Comparison of ENCODE assay signal across 8 cellular contexts in genomic region chr10:27742926-27743735, GRCh38. TPM values are rescaled to one million over a fixed set of nuclear protein-coding genes. Genes with fewer than 3 reads are reported as not detected.
DNase-seq lines count a peak whose midpoint lies in the region; ATAC-seq and TF ChIP-seq lines count a peak whose summit lies in the region.

No MANE protein-coding gene starts in this region.

- peaks cover 50 to 66% of the 10 kb centered on the region in 2 donors for H3K27me3 Mint-ChIP-seq in stimulated activated naive B cell treated with anti-CD40 and anti-IgM and Interleukin-4, amounts not matched to agents 10 μg/mL and 1 μg/mL and 100 μg/mL, for 72 hours

- peak; percentile 9 to 38 (median 25) for ATAC-seq in right lobe of liver
- peak in 1 of 2 donors; percentile 8 for ATAC-seq in stimulated activated naive B cell treated with anti-CD40 and anti-IgM and Interleukin-4, amounts not matched to agents 10 μg/mL and 1 μg/mL and 100 μg/mL, for 72 hours (replicated peaks)

- H3K4me3 ChIP-seq in choroid plexus epithelial cell (ENCODE audit: low read depth, low read length) (peak overlapping the region; percentile 56), right lobe of liver (peak overlapping the region; percentile 42 to 63 (median 50))

- POLR2A ChIA-PET in HEK293T (lab: Yijun Ruan, JAX): no interaction called here

- CTCF ChIA-PET in HEK293T (lab: Yijun Ruan, JAX): no interaction called here

- 2% methylated on average over 9 of the region's 67 CpGs for WGBS in right lobe of liver (ENCODE audit: insufficient coverage, low coverage, low lambda C conversion rate, missing lambda C conversion rate)

- TF ChIP-seq CTCF in choroid plexus epithelial cell (conservative IDR thresholded peaks at IDR 0.05; ENCODE audit: low read depth, low read length) (no peak), right lobe of liver (IDR thresholded peaks at IDR 0.05) (no peak)

- no peaks in the 10 kb centered on the region for H3K36me3 ChIP-seq in right lobe of liver

- H3K4me1 Mint-ChIP-seq in stimulated activated naive B cell treated with anti-CD40 and anti-IgM and Interleukin-4, amounts not matched to agents 10 μg/mL and 1 μg/mL and 100 μg/mL, for 72 hours: peaks cover 19 to 51% of the 10 kb centered on the region in 2 donors

- peaks cover 0 to 4% of the 10 kb centered on the region in 2 donors for H3K36me3 Mint-ChIP-seq in stimulated activated naive B cell treated with anti-CD40 and anti-IgM and Interleukin-4, amounts not matched to agents 10 μg/mL and 1 μg/mL and 100 μg/mL, for 72 hours

- H3K9me3 Mint-ChIP-seq in stimulated activated naive B cell treated with anti-CD40 and anti-IgM and Interleukin-4, amounts not matched to agents 10 μg/mL and 1 μg/mL and 100 μg/mL, for 72 hours: no peaks in the 10 kb centered on the region

- H3K9me3 ChIP-seq in right lobe of liver: no peaks in the 10 kb centered on the region

- peak; percentile 50 for DNase-seq in GM03348 (ENCODE audit: low spot score)
- DNase-seq in T-helper 1 cell: peak in 3 of 5 donors; percentile 15 to 46 (median 17)
- DNase-seq in choroid plexus epithelial cell (ENCODE audit: low read depth): no peak
- peak; percentile 29 to 65 (median 54) for DNase-seq in right lobe of liver
- DNase-seq in stimulated activated naive B cell treated with anti-CD40 and anti-IgM and Interleukin-4, amounts not matched to agents 10 μg/mL and 1 μg/mL and 100 μg/mL, for 72 hours: no peak
- DNase-seq in NK-92 treated with Interleukin-12 subunit alpha and Interleukin-12 subunit beta, amount 100 ng/mL, for 24 hours (lab: John Stamatoyannopoulos, UW): no peak
- no peak for DNase-seq in NCI-H1694 (lab: John Stamatoyannopoulos, UW)
- DNase-seq in HEK293T (ENCODE audit: extremely low spot score): no peak

- intact Hi-C loops in right lobe of liver (cut with DNase I): no loop called here

- H3K27me3 ChIP-seq in right lobe of liver: peaks cover 9 to 20% of the 10 kb centered on the region in 2 donors

- H3K4me1 ChIP-seq in right lobe of liver: peaks cover 0 to 32% (median 6%) of the 10 kb centered on the region in 4 donors

- H3K27ac Mint-ChIP-seq in stimulated activated naive B cell treated with anti-CD40 and anti-IgM and Interleukin-4, amounts not matched to agents 10 μg/mL and 1 μg/mL and 100 μg/mL, for 72 hours: peak overlapping the region; percentile 84

- H3K4me3 Mint-ChIP-seq in stimulated activated naive B cell treated with anti-CD40 and anti-IgM and Interleukin-4, amounts not matched to agents 10 μg/mL and 1 μg/mL and 100 μg/mL, for 72 hours: peak overlapping the region; percentile 78 to 81

- peak overlapping the region; percentile 66 to 97 (median 86) for H3K27ac ChIP-seq in right lobe of liver

- no peak for TF ChIP-seq POLR2A in right lobe of liver (IDR thresholded peaks at IDR 0.05)

TF ChIP-seq in HEK293T, 16 proteins besides CTCF, POLR2A, EP300 and RAD21:
- TF ChIP-seq TARDBP (IDR thresholded peaks at IDR 0.05) (no peak), NFRKB (IDR thresholded peaks at IDR 0.05) (no peak), ZNF384 (IDR thresholded peaks at IDR 0.05) (no peak), SUZ12 (IDR thresholded peaks at IDR 0.05) (no peak), HDGF (IDR thresholded peaks at IDR 0.05; ENCODE audit: borderline replicate concordance) (no peak), FOXK2 (IDR thresholded peaks at IDR 0.05) (no peak), ELF4 (IDR thresholded peaks at IDR 0.05) (no peak), SP1 (IDR thresholded peaks at IDR 0.05) (no peak), FOXM1 (IDR thresholded peaks at IDR 0.05; ENCODE audit: borderline replicate concordance) (no peak), PKNOX1 (IDR thresholded peaks at IDR 0.05) (no peak), LEF1 (IDR thresholded peaks at IDR 0.05; ENCODE audit: borderline replicate concordance) (no peak), FOXA1 (IDR thresholded peaks at IDR 0.05) (no peak), ARNT (IDR thresholded peaks at IDR 0.05) (no peak), L3MBTL2 (conservative IDR thresholded peaks at IDR 0.05) (no peak), BHLHE40 (IDR thresholded peaks at IDR 0.05; ENCODE audit: borderline replicate concordance) (no peak), CTBP1 (IDR thresholded peaks at IDR 0.05; ENCODE audit: borderline replicate concordance) (no peak)
TF ChIP-seq in HEK293T: peak in this region for 0.

RNA-seq across cellular contexts. Expression of gene MKX, which starts 2.5 kb away (rescaled TPM):
- 1 to 10 TPM in 2 of 6 experiments, under 1 TPM in 4; 0.29 to 2.1 (median 0.66) TPM for total RNA-seq in right lobe of liver

Comparison
In these comparisons a context has a peak if more than half of its experiments do, and no peak if none do; other contexts are left out.
1. DNase-seq: peak in GM03348 (single experiment), T-helper 1 cell (3 of 5) and right lobe of liver (3 of 3); none in choroid plexus epithelial cell (single experiment), stimulated activated naive B cell treated with anti-CD40 and anti-IgM and Interleukin-4, amounts not matched to agents 10 μg/mL and 1 μg/mL and 100 μg/mL, for 72 hours (single experiment), NK-92 treated with Interleukin-12 subunit alpha and Interleukin-12 subunit beta, amount 100 ng/mL, for 24 hours (single experiment), NCI-H1694 (single experiment) and HEK293T (single experiment).